In genomic region chr15:44738340-44738984, GRCh38 we compare ENCODE assay signal across 1 cellular context.
TF ChIP-seq lines count a peak whose summit lies in the region.

No MANE protein-coding gene starts in this region.

TF ChIP-seq in endothelial cell of umbilical vein, 7 proteins besides CTCF, POLR2A, EP300 and RAD21 (continued from another document):
- no peak for TF ChIP-seq FOS (IDR thresholded peaks at IDR 0.05; ENCODE audit: borderline replicate concordance, insufficient read depth, low read length)
- no peak for TF ChIP-seq EZH2 (IDR thresholded peaks at IDR 0.05; ENCODE audit: borderline replicate concordance, low read depth, low read length, severe bottlenecking)
- no peak for TF ChIP-seq POLR2AphosphoS5 (IDR thresholded peaks at IDR 0.05; ENCODE audit: insufficient read depth, low read depth, low read length)
- TF ChIP-seq MAX (IDR thresholded peaks at IDR 0.05; ENCODE audit: insufficient read depth, insufficient read length), result no peak
